Comparison of ENCODE assay signal across 15 cellular contexts in the genomic region with DNA sequence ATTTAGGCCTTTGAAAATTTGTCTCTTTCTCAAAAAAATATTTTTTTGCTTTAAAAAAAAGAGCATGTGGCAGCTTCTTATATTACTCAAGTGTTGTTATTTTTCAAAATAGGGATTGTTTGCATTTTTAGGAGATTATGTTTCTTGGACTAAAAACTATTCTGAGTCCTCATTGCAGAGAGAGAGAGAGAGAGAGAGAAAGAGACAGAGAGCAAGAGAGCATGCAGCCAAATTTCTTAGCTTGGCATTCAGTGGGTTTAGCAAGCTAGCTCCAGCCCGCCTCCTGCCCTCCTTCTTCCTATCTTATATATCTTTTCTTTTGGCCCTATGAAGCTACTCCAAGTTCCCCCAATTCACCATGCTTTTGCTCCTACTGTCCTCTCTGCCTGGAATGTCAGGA. TPM values are rescaled to one million over a fixed set of nuclear protein-coding genes. Genes with fewer than 3 reads are reported as not detected.
"Had no signal": no experiment of that assay in that cellular context is flagged by ENCODE, and none has a peak within 500 bp of the region (broad histone marks: within the 10 kb centered on the region; RNA-seq: fewer than 3 reads in every experiment).

No MANE protein-coding gene starts in this region.

- H3K9me3 ChIP-seq: esophagus squamous epithelium, gastrocnemius medialis, ovary had no signal

- H3K27ac ChIP-seq: esophagus squamous epithelium, gastrocnemius medialis, skin epidermis had no signal

- H3K36me3 ChIP-seq: esophagus squamous epithelium, gastrocnemius medialis, ovary had no signal

- H3K27me3 Mint-ChIP-seq: activated naive CD4-positive, alpha-beta T cell treated with anti-CD3 and anti-CD28 coated beads, Interleukin-2, amount 50 U/mL, for 24 hours; type B pancreatic cell had no signal

- H3K4me1 Mint-ChIP-seq: activated naive CD4-positive, alpha-beta T cell treated with anti-CD3 and anti-CD28 coated beads, Interleukin-2, amount 50 U/mL, for 24 hours; central memory CD8-positive, alpha-beta T cell had no signal

- H3K4me3 Mint-ChIP-seq: activated naive CD4-positive, alpha-beta T cell treated with anti-CD3 and anti-CD28 coated beads, Interleukin-2, amount 50 U/mL, for 24 hours; brain; central memory CD8-positive, alpha-beta T cell; type B pancreatic cell had no signal

- H3K27ac Mint-ChIP-seq: activated naive CD4-positive, alpha-beta T cell treated with anti-CD3 and anti-CD28 coated beads, Interleukin-2, amount 50 U/mL, for 24 hours; brain; type B pancreatic cell had no signal

- H3K4me3 ChIP-seq: esophagus squamous epithelium, gastrocnemius medialis, ovary, skin epidermis had no signal

- ATAC-seq: gastrocnemius medialis, left lobe of liver had no signal

- H3K27me3 ChIP-seq: gastrocnemius medialis, ovary had no signal

- H3K4me1 ChIP-seq: gastrocnemius medialis had no signal

- H3K36me3 Mint-ChIP-seq: activated naive CD4-positive, alpha-beta T cell treated with anti-CD3 and anti-CD28 coated beads, Interleukin-2, amount 50 U/mL, for 24 hours; brain; type B pancreatic cell had no signal

- DNase-seq: activated CD4-positive, alpha-beta T cell treated with anti-CD3 and anti-CD28 coated beads, Interleukin-2, amount 50 U/mL, for 1 hour; amniotic stem cell; dermis blood vessel endothelial cell; esophagus squamous epithelium; gastrocnemius medialis; retina; T-helper 2 cell had no signal

- H3K9me3 Mint-ChIP-seq: activated naive CD4-positive, alpha-beta T cell treated with anti-CD3 and anti-CD28 coated beads, Interleukin-2, amount 50 U/mL, for 24 hours; central memory CD8-positive, alpha-beta T cell; type B pancreatic cell had no signal

RNA-seq across cellular contexts. Expression of a gene that starts 55.7 kb away (rescaled TPM):
- total RNA-seq: activated CD8-positive, alpha-beta memory T cell treated with anti-CD3 and anti-CD28 coated beads for 36 hours had no signal
